1 cellular context compared by ENCODE assay signal in genomic region chr10:68902382-68902781, GRCh38.
TF ChIP-seq lines count a peak whose summit lies in the region.

No MANE protein-coding gene starts in this region.

TF ChIP-seq in H1, 55 proteins besides CTCF, POLR2A, EP300 and RAD21 (continued from another document):
- no peak for TF ChIP-seq YY1 (IDR thresholded peaks at IDR 0.05; ENCODE audit: low read depth, low read length)
- TF ChIP-seq SUZ12 (IDR thresholded peaks at IDR 0.05; ENCODE audit: low read length): no peak
- no peak for TF ChIP-seq HDAC2 (IDR thresholded peaks at IDR 0.05; ENCODE audit: borderline replicate concordance in 1 of 2, low read depth in 2 of 2, low read length in 2 of 2)
